Comparison of ENCODE assay signal across 8 cellular contexts in genomic region chr4:118351851-118352827, GRCh38. TPM values are rescaled to one million over a fixed set of nuclear protein-coding genes. Genes with fewer than 3 reads are reported as not detected.
DNase-seq lines count a peak whose midpoint lies in the region; ATAC-seq and TF ChIP-seq lines count a peak whose summit lies in the region.

No MANE protein-coding gene starts in this region.

- H3K4me1 ChIP-seq in HUES64 (ENCODE audit: insufficient read depth, low read length), result 0 out of 2 replicates have a peak, but pooled peaks cover 4% of the 10 kb centered on the region

- DNase-seq in GM03348 (ENCODE audit: low spot score), result peak; percentile 55
- peak; percentile 19 for DNase-seq in activated CD4-positive, alpha-beta memory T cell treated with anti-CD3 and anti-CD28 coated beads for 36 hours
- peak; percentile 70 to 84 for DNase-seq in foreskin fibroblast
- DNase-seq in osteocyte (ENCODE audit: extremely low spot score, unreplicated experiment), result no peak
- DNase-seq in KG1 (lab: John Stamatoyannopoulos, UW), result no peak
- no peak for DNase-seq in middle frontal gyrus (ENCODE audit: extremely low spot score, low spot score)

- H3K9me3 Mint-ChIP-seq in activated CD4-positive, alpha-beta memory T cell treated with anti-CD3 and anti-CD28 coated beads for 36 hours, result no peaks in the 10 kb centered on the region
- no peaks in the 10 kb centered on the region for H3K9me3 Mint-ChIP-seq in osteocyte (ENCODE audit: unreplicated experiment)

- H3K27ac Mint-ChIP-seq in activated CD4-positive, alpha-beta memory T cell treated with anti-CD3 and anti-CD28 coated beads for 36 hours, result no peak overlapping the region
- peak overlapping the region; percentile 50 for H3K27ac Mint-ChIP-seq in osteocyte (ENCODE audit: unreplicated experiment)

- H3K36me3 ChIP-seq in HUES64 (ENCODE audit: insufficient read depth, low read length), result no peaks in the 10 kb centered on the region

- H3K9ac ChIP-seq in HUES64 (ENCODE audit: low read depth, low read length), result peak overlapping the region; percentile 26

- TF ChIP-seq CTCF in foreskin fibroblast (IDR thresholded peaks at IDR 0.05; ENCODE audit: low read depth, low read length) (no peak), osteocyte (IDR thresholded peaks at IDR 0.05) (no peak)

- WGBS in HUES64, result 5% methylated on average over 77 of the region's 82 CpGs

- H3K27me3 ChIP-seq in HUES64 (ENCODE audit: insufficient read depth, low read length), result peaks cover 46% of the 10 kb centered on the region

- peaks cover 56% of the 10 kb centered on the region for H3K27me3 Mint-ChIP-seq in activated CD4-positive, alpha-beta memory T cell treated with anti-CD3 and anti-CD28 coated beads for 36 hours
- no peaks in the 10 kb centered on the region for H3K27me3 Mint-ChIP-seq in osteocyte (ENCODE audit: unreplicated experiment)

- CTCF ChIA-PET in activated CD4-positive, alpha-beta memory T cell treated with anti-CD3 and anti-CD28 coated beads for 36 hours (lab: Charles Lee), result interaction anchor here (0.6 to 3.9 kb wide), 15 partner anchors 8 to 74 kb away, joined by 3 to 31 read pairs (median 4); no protein-coding TSS in a partner anchor

- no peak overlapping the region for H3K27ac ChIP-seq in HUES64 (ENCODE audit: low read depth, low read length)

- no peaks in the 10 kb centered on the region for H3K9me3 ChIP-seq in HUES64 (ENCODE audit: insufficient read depth, low read depth, low read length)

- H3K4me3 ChIP-seq in HUES64 (ENCODE audit: low read length) (peak overlapping the region; percentile 69), foreskin fibroblast (ENCODE audit: low read depth in 1 of 2, low read length in 2 of 2) (peak overlapping the region; percentile 70 to 81)

- H3K36me3 Mint-ChIP-seq in activated CD4-positive, alpha-beta memory T cell treated with anti-CD3 and anti-CD28 coated beads for 36 hours, result no peaks in the 10 kb centered on the region
- no peaks in the 10 kb centered on the region for H3K36me3 Mint-ChIP-seq in osteocyte (ENCODE audit: unreplicated experiment)

- ATAC-seq in GM21528 (IDR thresholded peaks at IDR 0.05; ENCODE audit: low FRiP score, unreplicated experiment), result peak; percentile 16

- POLR2A ChIA-PET in activated CD4-positive, alpha-beta memory T cell treated with anti-CD3 and anti-CD28 coated beads for 36 hours (lab: Charles Lee), result interaction anchor here (1.0 kb wide), 1 partner anchor 11 kb away, joined by 3 read pairs; no protein-coding TSS in a partner anchor

- intact Hi-C loops in activated CD4-positive, alpha-beta memory T cell treated with anti-CD3 and anti-CD28 coated beads for 36 hours (cut with micrococcal nuclease), result no loop called here

- peaks cover 11% of the 10 kb centered on the region for H3K4me1 Mint-ChIP-seq in activated CD4-positive, alpha-beta memory T cell treated with anti-CD3 and anti-CD28 coated beads for 36 hours (ENCODE audit: low read depth)
- H3K4me1 Mint-ChIP-seq in osteocyte (ENCODE audit: unreplicated experiment), result peaks cover 36% of the 10 kb centered on the region

- H3K4me3 Mint-ChIP-seq in activated CD4-positive, alpha-beta memory T cell treated with anti-CD3 and anti-CD28 coated beads for 36 hours, result peak overlapping the region; percentile 58
- H3K4me3 Mint-ChIP-seq in osteocyte (ENCODE audit: unreplicated experiment), result peak overlapping the region; percentile 75

RNA-seq across cellular contexts. Expression of gene PRSS12, which starts 0.7 kb away (rescaled TPM):
- polyA plus RNA-seq in HUES64 (2013, experiment 1 of 2), result 2.7 TPM
- 3.2 TPM for polyA plus RNA-seq in HUES64 (2013, experiment 2 of 2)
- total RNA-seq in activated CD4-positive, alpha-beta memory T cell treated with anti-CD3 and anti-CD28 coated beads for 36 hours, result not detected
- total RNA-seq in osteocyte, result 15.3 and 19.2 TPM in 2 replicates

Comparison
In these comparisons a context has a peak if more than half of its experiments do, and no peak if none do; other contexts are left out.
1. DNase-seq: peak in GM03348 (single experiment), activated CD4-positive, alpha-beta memory T cell treated with anti-CD3 and anti-CD28 coated beads for 36 hours (single experiment) and foreskin fibroblast (2 of 2); none in osteocyte (single experiment), KG1 (single experiment) and middle frontal gyrus (single experiment).
2. RNA of gene PRSS12, which starts 0.7 kb away (total RNA-seq): 15.3 to 19.2 TPM in osteocyte; not detected in activated CD4-positive, alpha-beta memory T cell treated with anti-CD3 and anti-CD28 coated beads for 36 hours; every median in the first group is over 10 times any median in the second.